ENCODE assay signal across 1 cellular context in genomic region chr12:104454997-104455396, GRCh38.
TF ChIP-seq lines count a peak whose summit lies in the region.

No MANE protein-coding gene starts in this region.

TF ChIP-seq in GM23338, 12 proteins besides CTCF, POLR2A, EP300 and RAD21 (continued from another document):
- TF ChIP-seq ZNF462 (CRISPR knock-in tag; IDR thresholded peaks at IDR 0.05), result no peak
- TF ChIP-seq ZNF331 (CRISPR knock-in tag; IDR thresholded peaks at IDR 0.05; ENCODE audit: low read depth), result no peak
- no peak for TF ChIP-seq REST (IDR thresholded peaks at IDR 0.05; ENCODE audit: unreplicated experiment)
- TF ChIP-seq EZH2phosphoT487 (IDR thresholded peaks at IDR 0.05; ENCODE audit: unreplicated experiment), result no peak
- TF ChIP-seq POLR2AphosphoS5 (IDR thresholded peaks at IDR 0.05; ENCODE audit: low read depth), result no peak
TF ChIP-seq in GM23338: peak in this region for 0.
